Comparison of ENCODE assay signal across 10 cellular contexts in the genomic region with DNA sequence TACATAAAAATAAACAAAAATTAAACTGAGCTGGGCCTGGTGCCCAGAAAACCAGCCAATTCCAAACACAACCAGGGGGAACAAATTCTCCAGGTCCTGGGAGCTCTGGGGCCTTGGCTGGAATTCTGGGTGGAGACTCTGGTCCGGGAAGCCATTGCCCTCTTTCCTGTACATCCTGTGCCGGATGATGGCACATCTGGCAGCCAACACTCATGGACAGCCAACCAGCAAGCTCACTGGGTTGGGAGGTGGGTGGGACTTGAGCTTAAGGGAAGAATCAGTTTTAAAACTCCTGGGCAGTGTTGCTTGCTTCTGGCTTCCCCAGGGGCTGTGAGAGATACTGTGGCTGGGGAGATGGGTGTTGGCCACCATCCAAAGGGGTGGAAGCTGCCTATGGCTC. TPM values are rescaled to one million over a fixed set of nuclear protein-coding genes. Genes with fewer than 3 reads are reported as not detected.
DNase-seq lines count a peak whose midpoint lies in the region; ATAC-seq and TF ChIP-seq lines count a peak whose summit lies in the region.
"Had no signal": no experiment of that assay in that cellular context is flagged by ENCODE, and none has a peak within 500 bp of the region (broad histone marks: within the 10 kb centered on the region; RNA-seq: fewer than 3 reads in every experiment).

No MANE protein-coding gene starts in this region.

- no peaks in the 10 kb centered on the region for H3K9me3 Mint-ChIP-seq in stimulated activated memory B cell treated with anti-CD40 and anti-IgM and Interleukin-4, amounts not matched to agents 10 μg/mL and 1 μg/mL and 100 μg/mL, for 72 hours

- DNase-seq in HCEC 1CT (peak; percentile 26), ascending aorta (ENCODE audit: low spot score in 2 of 2) (no peak), left ventricle myocardium superior (no peak), stromal cell of bone marrow (ENCODE audit: low read depth) (peak; percentile 18), NCI-H526 (lab: John Stamatoyannopoulos, UW) (no peak), kidney glomerular epithelial cell (lab: John Stamatoyannopoulos, UW) (no peak)
- no peak for DNase-seq in activated CD8-positive, alpha-beta memory T cell treated with anti-CD3 and anti-CD28 coated beads for 24 hours
- DNase-seq: effector CD8-positive, alpha-beta T cell; SIG-M5 had no signal

- no peaks in the 10 kb centered on the region for H3K4me1 ChIP-seq in ascending aorta

- H3K27ac Mint-ChIP-seq in stimulated activated memory B cell treated with anti-CD40 and anti-IgM and Interleukin-4, amounts not matched to agents 10 μg/mL and 1 μg/mL and 100 μg/mL, for 72 hours, result no peak overlapping the region

- no peaks in the 10 kb centered on the region for H3K36me3 Mint-ChIP-seq in stimulated activated memory B cell treated with anti-CD40 and anti-IgM and Interleukin-4, amounts not matched to agents 10 μg/mL and 1 μg/mL and 100 μg/mL, for 72 hours

- no peak for TF ChIP-seq CTCF in ascending aorta (IDR thresholded peaks at IDR 0.05)

- peaks cover 47% of the 10 kb centered on the region for H3K27me3 Mint-ChIP-seq in stimulated activated memory B cell treated with anti-CD40 and anti-IgM and Interleukin-4, amounts not matched to agents 10 μg/mL and 1 μg/mL and 100 μg/mL, for 72 hours

- H3K4me3 Mint-ChIP-seq in stimulated activated memory B cell treated with anti-CD40 and anti-IgM and Interleukin-4, amounts not matched to agents 10 μg/mL and 1 μg/mL and 100 μg/mL, for 72 hours, result no peak overlapping the region

- no peak overlapping the region for H3K4me3 ChIP-seq in ascending aorta

- H3K9me3 ChIP-seq in ascending aorta, result no peaks in the 10 kb centered on the region

- intact Hi-C loops in ascending aorta (cut with DNase I) (no loop called here), left ventricle myocardium superior (cut with micrococcal nuclease) (no loop called here)

- peak; percentile 36 for ATAC-seq in left ventricle myocardium superior
- ATAC-seq in stimulated activated memory B cell treated with anti-CD40 and anti-IgM and Interleukin-4, amounts not matched to agents 10 μg/mL and 1 μg/mL and 100 μg/mL, for 72 hours, result no peak

- no peaks in the 10 kb centered on the region for H3K4me1 Mint-ChIP-seq in stimulated activated memory B cell treated with anti-CD40 and anti-IgM and Interleukin-4, amounts not matched to agents 10 μg/mL and 1 μg/mL and 100 μg/mL, for 72 hours

- H3K27ac ChIP-seq in ascending aorta, result peak overlapping the region; percentile 14 to 42

- H3K27me3 ChIP-seq in ascending aorta, result no peaks in the 10 kb centered on the region

- H3K36me3 ChIP-seq in ascending aorta, result no peaks in the 10 kb centered on the region

RNA-seq across cellular contexts. Expression of gene PCDH1, which starts 56.1 kb away (rescaled TPM):
- 165 TPM for total RNA-seq in ascending aorta
- total RNA-seq in left ventricle myocardium superior, result 17.2 TPM

Comparison
In these comparisons a context has a peak if more than half of its experiments do, and no peak if none do; other contexts are left out.
1. DNase-seq: peak in HCEC 1CT (single experiment) and stromal cell of bone marrow (single experiment); none in ascending aorta (0 of 2), left ventricle myocardium superior (single experiment), NCI-H526 (0 of 2), activated CD8-positive, alpha-beta memory T cell treated with anti-CD3 and anti-CD28 coated beads for 24 hours (single experiment) and kidney glomerular epithelial cell (single experiment).